ENCODE assay signal across 17 cellular contexts in genomic region chr1:31564606-31564989, GRCh38. TPM values are rescaled to one million over a fixed set of nuclear protein-coding genes. Genes with fewer than 3 reads are reported as not detected.
A peak's percentile ranks its signal among the peaks of the same experiment; 100 is the strongest.
DNase-seq lines count a peak whose midpoint lies in the region; ATAC-seq and TF ChIP-seq lines count a peak whose summit lies in the region.
"Had no signal": no experiment of that assay in that cellular context is flagged by ENCODE, and none has a peak within 500 bp of the region (broad histone marks: within the 10 kb centered on the region; RNA-seq: fewer than 3 reads in every experiment).

No MANE protein-coding gene starts in this region.

- H3K4me3 Mint-ChIP-seq in CD4-positive, alpha-beta T cell = no peak overlapping the region
- H3K4me3 Mint-ChIP-seq: CD8-positive, alpha-beta memory T cell had no signal

- no peaks in the 10 kb centered on the region for H3K27me3 ChIP-seq in Panc1 (ENCODE audit: control insufficient read depth, insufficient read depth, low read length)
- no peaks in the 10 kb centered on the region for H3K27me3 ChIP-seq in iPS-18a (ENCODE audit: control insufficient read depth, insufficient read depth, low read length)
- H3K27me3 ChIP-seq in CD4-positive, alpha-beta T cell (ENCODE audit: control insufficient read depth, insufficient read depth, low read length) = peaks cover 18% of the 10 kb centered on the region
- no peaks in the 10 kb centered on the region for H3K27me3 ChIP-seq in testis

- H3K36me3 ChIP-seq in Panc1 (ENCODE audit: control insufficient read depth, insufficient read depth, low read length) (no peaks in the 10 kb centered on the region), iPS-18a (ENCODE audit: control insufficient read depth, low read depth, low read length) (no peaks in the 10 kb centered on the region), testis (ENCODE audit: low read depth, missing control alignments) (no peaks in the 10 kb centered on the region)

- DNase-seq in GM03348 (ENCODE audit: low spot score) (peak; percentile 41), Panc1 (ENCODE audit: low read depth, low spot score) (no peak), sciatic nerve (ENCODE audit: low spot score) (peak; percentile 62), erythroblast (lab: John Stamatoyannopoulos, UW) (no peak), testis (no peak)
- DNase-seq in CD4-positive, alpha-beta T cell = no peak
- DNase-seq: effector CD8-positive, alpha-beta T cell; NCI-H1048; right cardiac atrium; stimulated activated naive CD4-positive, alpha-beta T cell treated with Interleukin-2 at 50 U/mL for 16 hours had no signal

- no peaks in the 10 kb centered on the region for H3K36me3 Mint-ChIP-seq in CD4-positive, alpha-beta T cell (ENCODE audit: low read depth)

- H3K4me1 ChIP-seq in Panc1 (ENCODE audit: control insufficient read depth, insufficient read depth, low read length) (no peaks in the 10 kb centered on the region; the same call in 1 of the 2 replicates), iPS-18a (ENCODE audit: control insufficient read depth, low read depth, low read length) (no peaks in the 10 kb centered on the region), testis (peaks cover 18% of the 10 kb centered on the region)

- H3K4me1 Mint-ChIP-seq in CD4-positive, alpha-beta T cell (ENCODE audit: low read depth) = no peaks in the 10 kb centered on the region
- H3K4me1 Mint-ChIP-seq: CD8-positive, alpha-beta memory T cell had no signal

- in situ Hi-C loops in Panc1 (cut with HindIII; ENCODE audit: low pct_unique_long_range_greater_than_20kb, low sequenced_read_pairs) = no loop called here

- TF ChIP-seq CTCF in Panc1 (IDR thresholded peaks at IDR 0.05) (no peak), testis (IDR thresholded peaks at IDR 0.05) (no peak)
- TF ChIP-seq CTCF in CD4-positive, alpha-beta T cell (IDR thresholded peaks at IDR 0.05) = no peak

- peaks cover 11% of the 10 kb centered on the region for H3K27me3 Mint-ChIP-seq in CD4-positive, alpha-beta T cell

- no TSS peak for BruUV-seq in Panc1 (replicated peaks; lab: Mats Ljungman, UMichigan)

- CTCF ChIA-PET in Panc1 (lab: Charles Lee) = interaction anchor here (0.7 to 1.7 kb wide), 2 partner anchors 20 to 29 kb away, joined by 3 to 6 read pairs; no protein-coding TSS in a partner anchor
- CTCF ChIA-PET in CD4-positive, alpha-beta T cell (lab: Charles Lee) = no interaction called here

- H3K9me3 Mint-ChIP-seq in CD4-positive, alpha-beta T cell = peaks cover 6% of the 10 kb centered on the region

- intact Hi-C loops in Panc1 (cut with micrococcal nuclease; ENCODE audit: unreplicated experiment) = loop anchor here (2.0 to 10.0 kb wide), 2 partner anchors 28 to 220 kb away; no protein-coding TSS in a partner anchor
- intact Hi-C loops in sciatic nerve (cut with DNase I) = no loop called here
- intact Hi-C loops in CD4-positive, alpha-beta T cell (cut with DNase I, micrococcal nuclease) = loop anchor here (1.0 to 10.0 kb wide), 2 partner anchors 225 to 400 kb away; no protein-coding TSS in a partner anchor
- intact Hi-C loops in testis (cut with DNase I; ENCODE audit: low total_unique reads) = no loop called here

- H3K4me3 ChIP-seq in Panc1 (ENCODE audit: low read depth in 2 of 2, low read length in 2 of 2) = no peak overlapping the region
- H3K4me3 ChIP-seq in iPS-18a (ENCODE audit: low read length) = no peak overlapping the region
- no peak overlapping the region for H3K4me3 ChIP-seq in testis

- no peak overlapping the region for H3K27ac Mint-ChIP-seq in CD4-positive, alpha-beta T cell
- H3K27ac Mint-ChIP-seq: CD8-positive, alpha-beta memory T cell had no signal

- WGBS in testis, 2 donors = 62 to 70% methylated on average over 5 of the region's 5 CpGs

- POLR2A ChIA-PET in Panc1 (lab: Charles Lee) = no interaction called here
- POLR2A ChIA-PET in CD4-positive, alpha-beta T cell (lab: Charles Lee) = no interaction called here

- H3K27ac ChIP-seq in Panc1 (ENCODE audit: low read length) (peak overlapping the region; percentile 11; the same call in 1 of the 2 replicates), iPS-18a (ENCODE audit: low read length) (no peak overlapping the region), testis (no peak overlapping the region)
- no peak overlapping the region for H3K27ac ChIP-seq in CD4-positive, alpha-beta T cell (ENCODE audit: low read depth, low read length)
- H3K27ac ChIP-seq: KMS-11 had no signal

- no peak for TF ChIP-seq POLR2A in erythroblast (IDR thresholded peaks at IDR 0.05; ENCODE audit: low read length)
- no peak for TF ChIP-seq POLR2A in testis (IDR thresholded peaks at IDR 0.05)

- H3K9ac ChIP-seq in iPS-18a (ENCODE audit: low read length) = peak overlapping the region; percentile 4
- H3K9ac ChIP-seq: KMS-11 had no signal

- peak; percentile 12; the same call in 1 of the 2 replicates for ATAC-seq in Panc1
- ATAC-seq in sciatic nerve = peak; percentile 61
- ATAC-seq in CD4-positive, alpha-beta T cell (ENCODE audit: poor library complexity) = no peak
- no peak for ATAC-seq in HG02763 (IDR thresholded peaks at IDR 0.05; ENCODE audit: unreplicated experiment)

- H3K9me3 ChIP-seq in Panc1 (ENCODE audit: control insufficient read depth, insufficient read depth, low read depth, low read length) = no peaks in the 10 kb centered on the region
- no peaks in the 10 kb centered on the region for H3K9me3 ChIP-seq in iPS-18a (ENCODE audit: control insufficient read depth, low read depth, low read length)
- peaks cover 7% of the 10 kb centered on the region for H3K9me3 ChIP-seq in CD4-positive, alpha-beta T cell (ENCODE audit: control insufficient read depth, low read length)
- H3K9me3 ChIP-seq in testis = no peaks in the 10 kb centered on the region

RNA-seq across cellular contexts. Expression of gene TINAGL1, which starts 11.7 kb away (rescaled TPM):
- total RNA-seq in Panc1 (2021; ENCODE audit: unreplicated experiment) (6.1 TPM), sciatic nerve (91.9 TPM), testis (10 to 100 TPM; 16.4 to 23.2 TPM)
- polyA plus RNA-seq in Panc1 (2012; ENCODE audit: insufficient read length) = 4.0 TPM
- not detected for total RNA-seq in CD4-positive, alpha-beta T cell
- polyA plus RNA-seq in testis (ENCODE audit: insufficient read depth, low read depth, low replicate concordance) = 24.6 TPM
- total RNA-seq: CD8-positive, alpha-beta memory T cell; mononuclear cell had no signal
- polyA plus RNA-seq: CD8-positive, alpha-beta memory T cell had no signal

RNA-seq across cellular contexts. Expression of gene HCRTR1, which starts 52.9 kb away (rescaled TPM):
- total RNA-seq in Panc1 (2021; ENCODE audit: unreplicated experiment) (0.18 TPM), sciatic nerve (0.31 TPM), testis (under 1 TPM; 0.19 to 0.31 TPM)
- polyA plus RNA-seq in Panc1 (2012; ENCODE audit: insufficient read length) = not detected
- not detected for total RNA-seq in CD4-positive, alpha-beta T cell
- polyA plus RNA-seq in testis (ENCODE audit: insufficient read depth, low read depth, low replicate concordance) = not detected
- total RNA-seq: CD8-positive, alpha-beta memory T cell; Daoy; mononuclear cell; ureter had no signal
- polyA plus RNA-seq: CD8-positive, alpha-beta memory T cell had no signal

Comparison
In these comparisons a context has a peak if more than half of its experiments do, and no peak if none do; other contexts are left out.
1. DNase-seq: peak in GM03348 (single experiment) and sciatic nerve (single experiment); none in Panc1 (single experiment), CD4-positive, alpha-beta T cell (0 of 10), erythroblast (0 of 2) and testis (single experiment).
2. ATAC-seq: peak in Panc1 (single experiment) and sciatic nerve (single experiment); none in CD4-positive, alpha-beta T cell (single experiment) and HG02763 (single experiment).
3. intact Hi-C loops: an anchor here in Panc1 (2.0 to 10.0 kb wide) and CD4-positive, alpha-beta T cell (1.0 to 10.0 kb wide); none called in sciatic nerve and testis.